In the genomic region with DNA sequence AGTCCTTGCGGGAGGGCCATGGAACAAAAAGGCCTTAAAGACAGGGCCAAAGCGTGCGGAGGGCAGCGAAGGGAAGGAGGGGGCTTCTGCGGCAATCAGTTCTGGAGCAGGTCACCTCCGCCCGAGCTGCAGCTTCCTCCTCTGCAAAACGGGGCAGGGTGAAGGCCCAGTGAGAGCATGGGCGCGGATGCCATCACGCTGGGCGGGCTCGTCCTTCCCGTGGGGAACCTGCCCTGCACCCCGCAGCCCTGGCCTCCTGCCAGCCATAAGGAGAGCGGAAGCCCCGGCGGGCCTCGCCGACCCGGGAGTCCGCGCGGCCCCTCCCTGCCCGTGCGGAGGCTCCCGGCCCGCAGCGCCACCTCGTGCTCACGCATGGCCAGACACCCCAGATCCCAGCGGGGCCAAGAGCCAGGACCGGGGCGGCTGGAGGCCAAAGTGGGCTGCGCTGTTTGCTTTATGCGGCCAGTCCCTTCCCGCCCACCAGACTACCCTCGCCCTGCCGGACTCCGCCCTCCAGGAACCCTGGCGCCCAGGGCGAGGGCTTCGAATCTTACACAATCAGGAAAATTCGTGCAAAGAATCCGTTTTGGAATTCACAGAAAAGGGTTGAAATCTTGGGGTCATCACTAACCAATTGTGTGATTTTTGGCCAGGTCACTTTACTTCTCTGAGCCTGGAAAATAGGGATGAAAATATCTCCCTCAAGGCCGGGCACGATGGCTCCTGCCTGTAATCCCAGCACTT, we compare ENCODE assay signal across 1 cellular context.
TF ChIP-seq lines count a peak whose summit lies in the region.

No MANE protein-coding gene starts in this region.

TF ChIP-seq in HepG2, 621 proteins besides CTCF, POLR2A, EP300 and RAD21 (continued from another document and continues in another):
- TF ChIP-seq ZBTB2 (CRISPR knock-in tag; IDR thresholded peaks at IDR 0.05; ENCODE audit: low read depth) (no peak), ZFP36L2 (CRISPR knock-in tag; IDR thresholded peaks at IDR 0.05) (no peak), ZNF44 (CRISPR knock-in tag; IDR thresholded peaks at IDR 0.05) (no peak), ELF3 (CRISPR knock-in tag; IDR thresholded peaks at IDR 0.05) (peak; percentile 49), KDM5B (CRISPR knock-in tag; IDR thresholded peaks at IDR 0.05; ENCODE audit: borderline replicate concordance) (peak; percentile 85; the same call in 1 of the 2 replicates), SMARCC2 (IDR thresholded peaks at IDR 0.05) (no peak), SRSF9 (IDR thresholded peaks at IDR 0.05; ENCODE audit: borderline replicate concordance, insufficient read depth, low read depth, low read length, poor library complexity, severe bottlenecking) (no peak), ZNF773 (CRISPR knock-in tag; IDR thresholded peaks at IDR 0.05; ENCODE audit: borderline replicate concordance) (no peak), ZNF737 (CRISPR knock-in tag; IDR thresholded peaks at IDR 0.05; ENCODE audit: borderline replicate concordance) (no peak), PAXIP1 (CRISPR knock-in tag; conservative IDR thresholded peaks at IDR 0.05) (0 out of 2 replicates have a peak, but pooled peaks have one; percentile 35), ZBTB8A (CRISPR knock-in tag; IDR thresholded peaks at IDR 0.05; ENCODE audit: borderline replicate concordance, low read depth) (no peak), CREM (IDR thresholded peaks at IDR 0.05) (no peak), CREM (CRISPR knock-in tag; IDR thresholded peaks at IDR 0.05) (no peak), ZNF414 (CRISPR knock-in tag; IDR thresholded peaks at IDR 0.05) (no peak), MEIS1 (CRISPR knock-in tag; IDR thresholded peaks at IDR 0.05; ENCODE audit: borderline replicate concordance) (no peak; the same call in 1 of the 2 replicates), ZNF18 (CRISPR knock-in tag; IDR thresholded peaks at IDR 0.05; ENCODE audit: insufficient replicate concordance) (peak; percentile 71), HMG20B (CRISPR knock-in tag; conservative IDR thresholded peaks at IDR 0.05) (no peak), ZNF580 (CRISPR knock-in tag; IDR thresholded peaks at IDR 0.05; ENCODE audit: borderline replicate concordance, low read depth) (peak; percentile 56; the same call in 1 of the 2 replicates), NBN (conservative IDR thresholded peaks at IDR 0.05) (no peak), HOXA5 (CRISPR knock-in tag; IDR thresholded peaks at IDR 0.05) (0 out of 2 replicates have a peak, but pooled peaks have one; percentile 28), UBTF (CRISPR knock-in tag; IDR thresholded peaks at IDR 0.05) (peak; percentile 73; the same call in 1 of the 2 replicates)
- TF ChIP-seq, protein P1, sequence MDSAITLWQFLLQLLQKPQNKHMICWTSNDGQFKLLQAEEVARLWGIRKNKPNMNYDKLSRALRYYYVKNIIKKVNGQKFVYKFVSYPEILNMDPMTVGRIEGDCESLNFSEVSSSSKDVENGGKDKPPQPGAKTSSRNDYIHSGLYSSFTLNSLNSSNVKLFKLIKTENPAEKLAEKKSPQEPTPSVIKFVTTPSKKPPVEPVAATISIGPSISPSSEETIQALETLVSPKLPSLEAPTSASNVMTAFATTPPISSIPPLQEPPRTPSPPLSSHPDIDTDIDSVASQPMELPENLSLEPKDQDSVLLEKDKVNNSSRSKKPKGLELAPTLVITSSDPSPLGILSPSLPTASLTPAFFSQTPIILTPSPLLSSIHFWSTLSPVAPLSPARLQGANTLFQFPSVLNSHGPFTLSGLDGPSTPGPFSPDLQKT (CRISPR knock-in tag; IDR thresholded peaks at IDR 0.05; ENCODE audit: borderline replicate concordance): no peak
- TF ChIP-seq, protein P2, sequence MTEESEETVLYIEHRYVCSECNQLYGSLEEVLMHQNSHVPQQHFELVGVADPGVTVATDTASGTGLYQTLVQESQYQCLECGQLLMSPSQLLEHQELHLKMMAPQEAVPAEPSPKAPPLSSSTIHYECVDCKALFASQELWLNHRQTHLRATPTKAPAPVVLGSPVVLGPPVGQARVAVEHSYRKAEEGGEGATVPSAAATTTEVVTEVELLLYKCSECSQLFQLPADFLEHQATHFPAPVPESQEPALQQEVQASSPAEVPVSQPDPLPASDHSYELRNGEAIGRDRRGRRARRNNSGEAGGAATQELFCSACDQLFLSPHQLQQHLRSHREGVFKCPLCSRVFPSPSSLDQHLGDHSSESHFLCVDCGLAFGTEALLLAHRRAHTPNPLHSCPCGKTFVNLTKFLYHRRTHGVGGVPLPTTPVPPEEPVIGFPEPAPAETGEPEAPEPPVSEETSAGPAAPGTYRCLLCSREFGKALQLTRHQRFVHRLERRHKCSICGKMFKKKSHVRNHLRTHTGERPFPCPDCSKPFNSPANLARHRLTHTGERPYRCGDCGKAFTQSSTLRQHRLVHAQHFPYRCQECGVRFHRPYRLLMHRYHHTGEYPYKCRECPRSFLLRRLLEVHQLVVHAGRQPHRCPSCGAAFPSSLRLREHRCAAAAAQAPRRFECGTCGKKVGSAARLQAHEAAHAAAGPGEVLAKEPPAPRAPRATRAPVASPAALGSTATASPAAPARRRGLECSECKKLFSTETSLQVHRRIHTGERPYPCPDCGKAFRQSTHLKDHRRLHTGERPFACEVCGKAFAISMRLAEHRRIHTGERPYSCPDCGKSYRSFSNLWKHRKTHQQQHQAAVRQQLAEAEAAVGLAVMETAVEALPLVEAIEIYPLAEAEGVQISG (CRISPR knock-in tag; IDR thresholded peaks at IDR 0.05): peak; percentile 77
- TF ChIP-seq, protein P3, sequence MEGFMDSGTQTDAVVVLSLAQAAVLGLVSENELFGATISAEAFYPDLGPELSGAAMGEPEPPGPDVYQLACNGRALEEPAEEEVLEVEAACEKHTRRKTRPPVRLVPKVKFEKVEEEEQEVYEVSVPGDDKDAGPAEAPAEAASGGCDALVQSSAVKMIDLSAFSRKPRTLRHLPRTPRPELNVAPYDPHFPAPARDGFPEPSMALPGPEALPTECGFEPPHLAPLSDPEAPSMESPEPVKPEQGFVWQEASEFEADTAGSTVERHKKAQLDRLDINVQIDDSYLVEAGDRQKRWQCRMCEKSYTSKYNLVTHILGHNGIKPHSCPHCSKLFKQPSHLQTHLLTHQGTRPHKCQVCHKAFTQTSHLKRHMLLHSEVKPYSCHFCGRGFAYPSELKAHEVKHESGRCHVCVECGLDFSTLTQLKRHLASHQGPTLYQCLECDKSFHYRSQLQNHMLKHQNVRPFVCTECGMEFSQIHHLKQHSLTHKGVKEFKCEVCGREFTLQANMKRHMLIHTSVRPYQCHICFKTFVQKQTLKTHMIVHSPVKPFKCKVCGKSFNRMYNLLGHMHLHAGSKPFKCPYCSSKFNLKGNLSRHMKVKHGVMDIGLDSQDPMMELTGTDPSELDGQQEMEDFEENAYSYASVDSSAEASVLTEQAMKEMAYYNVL (CRISPR knock-in tag; IDR thresholded peaks at IDR 0.05; ENCODE audit: borderline replicate concordance): peak; percentile 75; the same call in 1 of the 2 replicates
- TF ChIP-seq, protein P4, sequence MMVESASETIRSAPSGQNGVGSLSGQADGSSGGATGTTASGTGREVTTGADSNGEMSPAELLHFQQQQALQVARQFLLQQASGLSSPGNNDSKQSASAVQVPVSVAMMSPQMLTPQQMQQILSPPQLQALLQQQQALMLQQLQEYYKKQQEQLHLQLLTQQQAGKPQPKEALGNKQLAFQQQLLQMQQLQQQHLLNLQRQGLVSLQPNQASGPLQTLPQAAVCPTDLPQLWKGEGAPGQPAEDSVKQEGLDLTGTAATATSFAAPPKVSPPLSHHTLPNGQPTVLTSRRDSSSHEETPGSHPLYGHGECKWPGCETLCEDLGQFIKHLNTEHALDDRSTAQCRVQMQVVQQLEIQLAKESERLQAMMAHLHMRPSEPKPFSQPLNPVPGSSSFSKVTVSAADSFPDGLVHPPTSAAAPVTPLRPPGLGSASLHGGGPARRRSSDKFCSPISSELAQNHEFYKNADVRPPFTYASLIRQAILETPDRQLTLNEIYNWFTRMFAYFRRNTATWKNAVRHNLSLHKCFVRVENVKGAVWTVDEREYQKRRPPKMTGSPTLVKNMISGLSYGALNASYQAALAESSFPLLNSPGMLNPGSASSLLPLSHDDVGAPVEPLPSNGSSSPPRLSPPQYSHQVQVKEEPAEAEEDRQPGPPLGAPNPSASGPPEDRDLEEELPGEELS (CRISPR knock-in tag; IDR thresholded peaks at IDR 0.05): peak; percentile 40
- TF ChIP-seq, protein P5, sequence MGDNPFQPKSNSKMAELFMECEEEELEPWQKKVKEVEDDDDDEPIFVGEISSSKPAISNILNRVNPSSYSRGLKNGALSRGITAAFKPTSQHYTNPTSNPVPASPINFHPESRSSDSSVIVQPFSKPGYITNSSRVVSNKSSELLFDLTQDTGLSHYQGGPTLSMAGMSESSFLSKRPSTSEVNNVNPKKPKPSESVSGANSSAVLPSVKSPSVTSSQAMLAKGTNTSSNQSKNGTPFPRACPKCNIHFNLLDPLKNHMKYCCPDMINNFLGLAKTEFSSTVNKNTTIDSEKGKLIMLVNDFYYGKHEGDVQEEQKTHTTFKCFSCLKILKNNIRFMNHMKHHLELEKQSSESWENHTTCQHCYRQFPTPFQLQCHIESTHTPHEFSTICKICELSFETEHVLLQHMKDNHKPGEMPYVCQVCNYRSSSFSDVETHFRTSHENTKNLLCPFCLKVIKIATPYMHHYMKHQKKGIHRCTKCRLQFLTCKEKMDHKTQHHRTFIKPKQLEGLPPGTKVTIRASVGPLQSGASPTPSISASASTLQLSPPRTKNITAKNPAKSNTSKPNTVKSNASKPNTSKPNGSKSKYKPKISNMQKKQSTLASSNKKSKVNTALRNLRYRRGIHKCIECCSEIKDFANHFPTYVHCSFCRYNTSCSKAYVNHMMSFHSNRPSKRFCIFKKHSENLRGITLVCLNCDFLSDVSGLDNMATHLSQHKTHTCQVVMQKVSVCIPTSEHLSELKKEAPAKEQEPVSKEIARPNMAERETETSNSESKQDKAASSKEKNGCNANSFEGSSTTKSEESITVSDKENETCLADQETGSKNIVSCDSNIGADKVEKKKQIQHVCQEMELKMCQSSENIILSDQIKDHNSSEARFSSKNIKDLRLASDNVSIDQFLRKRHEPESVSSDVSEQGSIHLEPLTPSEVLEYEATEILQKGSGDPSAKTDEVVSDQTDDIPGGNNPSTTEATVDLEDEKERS (CRISPR knock-in tag; IDR thresholded peaks at IDR 0.05): peak; percentile 71; the same call in 1 of the 2 replicates
